In the genomic region with DNA sequence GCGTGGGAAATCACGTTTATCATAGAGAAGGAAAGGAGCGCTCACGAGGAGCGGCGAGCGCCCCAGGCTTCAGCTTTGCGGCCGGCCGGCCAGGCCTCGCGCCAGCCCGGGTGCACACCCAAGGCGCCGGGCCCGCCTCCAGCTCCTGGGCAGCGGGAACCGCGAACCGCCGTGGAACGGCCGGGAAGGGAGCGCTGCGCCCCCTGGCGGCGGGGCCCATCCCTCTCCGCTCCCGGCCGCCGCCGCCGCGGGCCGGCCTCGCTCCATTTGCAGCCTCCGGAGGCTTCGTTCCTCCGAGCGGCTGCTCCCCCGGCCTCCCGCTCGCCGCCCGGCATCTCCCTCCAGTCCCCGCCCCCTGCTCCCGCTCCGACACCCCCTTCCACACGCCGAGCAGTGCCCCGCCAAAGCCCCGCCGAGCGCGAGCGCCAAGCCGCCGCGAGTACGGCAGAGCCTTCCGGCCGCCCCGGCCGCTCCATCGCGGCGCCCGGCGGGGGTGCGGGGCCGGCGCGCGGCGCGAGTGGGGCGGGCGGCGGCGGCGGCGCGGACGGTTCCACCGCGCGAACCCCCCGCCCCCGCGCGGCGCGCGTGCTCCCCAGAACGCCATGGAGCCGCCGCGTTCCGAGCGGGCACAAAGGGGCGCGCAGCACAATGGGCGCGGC, we compare ENCODE assay signal across 8 cellular contexts. TPM values are rescaled to one million over a fixed set of nuclear protein-coding genes. Genes with fewer than 3 reads are reported as not detected.
DNase-seq lines count a peak whose midpoint lies in the region; ATAC-seq and TF ChIP-seq lines count a peak whose summit lies in the region.

No MANE protein-coding gene starts in this region.

- CTCF ChIA-PET in BJ (lab: Yijun Ruan, JAX), result interaction anchor here (0.6 to 1.2 kb wide), 25 partner anchors 8 to 1577 kb away, joined by 3 to 6 read pairs (median 3); partner anchors contain the start of gene MTRES1

- H3K4me1 ChIP-seq in duodenal mucosa (ENCODE audit: control insufficient read depth in 1 of 2, insufficient read depth in 2 of 2, low read length in 2 of 2), result peaks cover 14 to 17% of the 10 kb centered on the region in 2 donors
- H3K4me1 ChIP-seq in lower lobe of right lung, result peaks cover 27% of the 10 kb centered on the region

- H3K9ac ChIP-seq in duodenal mucosa (ENCODE audit: low read depth in 1 of 2, low read length in 2 of 2), result peak overlapping the region; percentile 59 to 67

- ATAC-seq in GM19035 (IDR thresholded peaks at IDR 0.05; ENCODE audit: unreplicated experiment) (peak; percentile 61), HG03280 (IDR thresholded peaks at IDR 0.05; ENCODE audit: unreplicated experiment) (peak; percentile 72), lower lobe of right lung (peak; percentile 96 to 98)

- TF ChIP-seq CTCF in BJ (IDR thresholded peaks at IDR 0.05; ENCODE audit: insufficient read depth, low read depth, low read length), result peak; percentile 27; the same call in 1 of the 2 replicates
- TF ChIP-seq CTCF in lower lobe of right lung (IDR thresholded peaks at IDR 0.05), result peak; percentile 89

- intact Hi-C loops in lower lobe of right lung (cut with DNase I), result no loop called here

- H3K9me3 ChIP-seq in duodenal mucosa (ENCODE audit: control insufficient read depth in 1 of 2, low read length in 2 of 2) (no peaks in the 10 kb centered on the region), lower lobe of right lung (no peaks in the 10 kb centered on the region)

- DNase-seq in BJ (ENCODE audit: low read depth) (peak; percentile 44), NCI-H510A treated with DMSO at 0.1 percent for 48 hours (lab: John Stamatoyannopoulos, UW) (peak; percentile 34), lower lobe of right lung (peak; percentile 92)
- DNase-seq in activated CD4-positive, alpha-beta T cell treated with anti-CD3 and anti-CD28 coated beads, Interleukin-2, amount 50 U/mL, for 48 hours, result peak; percentile 78 to 79
- peak; percentile 38 to 72 (median 41) for DNase-seq in stimulated activated CD4-positive, alpha-beta T cell treated with anti-CD3 and anti-CD28 coated beads, TNF-alpha, amount 100 ng/mL, for 24 hours (ENCODE audit: low read depth in 3 of 3)

- H3K27me3 ChIP-seq in BJ (ENCODE audit: control insufficient read depth, insufficient read depth, low read length), result peaks cover 5% of the 10 kb centered on the region; the same call in 1 of the 2 replicates
- H3K27me3 ChIP-seq in duodenal mucosa (ENCODE audit: control insufficient read depth in 1 of 2, insufficient read depth in 2 of 2, low read length in 2 of 2), result no peaks in the 10 kb centered on the region
- peaks cover 3% of the 10 kb centered on the region for H3K27me3 ChIP-seq in lower lobe of right lung (ENCODE audit: low read depth)

- peak overlapping the region; percentile 45 for H3K4me3 ChIP-seq in BJ (ENCODE audit: low read depth, low read length)
- peak overlapping the region; percentile 66 to 78 for H3K4me3 ChIP-seq in duodenal mucosa (ENCODE audit: low read depth in 1 of 2, low read length in 2 of 2)
- peak overlapping the region; percentile 80 for H3K4me3 ChIP-seq in lower lobe of right lung

- H3K27ac ChIP-seq in duodenal mucosa (ENCODE audit: low read depth, low read length) (no peak overlapping the region), lower lobe of right lung (no peak overlapping the region)

- POLR2A ChIA-PET in BJ (lab: Charles Lee), result interaction anchor here (0.6 kb wide), 2 partner anchors 95 to 783 kb away, joined by 3 read pairs; no protein-coding TSS in a partner anchor

- H3K36me3 ChIP-seq in BJ (ENCODE audit: control insufficient read depth, insufficient read depth, low read length) (no peaks in the 10 kb centered on the region), duodenal mucosa (ENCODE audit: control insufficient read depth in 1 of 2, insufficient read depth in 2 of 2, low read length in 2 of 2) (no peaks in the 10 kb centered on the region), lower lobe of right lung (no peaks in the 10 kb centered on the region)

RNA-seq across cellular contexts. Expression of gene BEND3, which starts 1.0 kb away (rescaled TPM):
- 0.49 and 0.60 TPM in 2 replicates for polyA plus RNA-seq in BJ (2011; rRNA removed)
- polyA minus RNA-seq in BJ (2011; rRNA and poly(A)+ RNA removed), result 1.4 and 1.5 TPM in 2 replicates
- total RNA-seq in lower lobe of right lung, result 3.1 TPM

Comparison
In these comparisons a context has a peak if more than half of its experiments do, and no peak if none do; other contexts are left out.
1. DNase-seq: peak in every context shown above with its lines; median percentile 92 in lower lobe of right lung; 78 in activated CD4-positive, alpha-beta T cell treated with anti-CD3 and anti-CD28 coated beads, Interleukin-2, amount 50 U/mL, for 48 hours; 44 in BJ; 41 in stimulated activated CD4-positive, alpha-beta T cell treated with anti-CD3 and anti-CD28 coated beads, TNF-alpha, amount 100 ng/mL, for 24 hours; 34 in NCI-H510A treated with DMSO at 0.1 percent for 48 hours.